14 cellular contexts compared by ENCODE assay signal in the genomic region with DNA sequence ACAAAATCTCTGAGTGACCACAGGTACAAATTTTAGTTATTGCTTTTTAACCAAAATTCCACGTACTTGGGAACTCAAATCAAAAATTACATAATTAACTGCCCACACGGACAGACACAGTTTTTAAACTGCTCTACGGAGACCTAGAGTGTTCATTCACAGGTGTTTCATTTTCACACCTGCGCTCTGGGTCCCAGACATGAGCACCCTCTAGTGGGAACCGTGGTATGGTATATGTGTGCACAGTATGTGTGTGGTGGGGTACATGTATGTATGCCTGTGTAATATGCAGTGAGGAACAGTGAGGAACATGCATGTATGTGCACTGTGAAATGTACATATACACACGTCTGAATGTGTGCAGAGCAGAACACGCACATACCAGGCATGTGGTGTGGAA.
DNase-seq lines count a peak whose midpoint lies in the region; ATAC-seq and TF ChIP-seq lines count a peak whose summit lies in the region.
"Had no signal": no experiment of that assay in that cellular context is flagged by ENCODE, and none has a peak within 500 bp of the region (broad histone marks: within the 10 kb centered on the region; RNA-seq: fewer than 3 reads in every experiment).

No MANE protein-coding gene starts in this region.

- peaks cover 18% of the 10 kb centered on the region for H3K9me3 Mint-ChIP-seq in GM23338
- no peaks in the 10 kb centered on the region for H3K9me3 Mint-ChIP-seq in activated T-helper 17 cell treated with anti-CD3 and anti-CD28 coated beads, Interleukin-2, amount 50 U/mL, for 72 hours
- H3K9me3 Mint-ChIP-seq: neural crest cell had no signal

- ATAC-seq in GM23338, result no peak
- ATAC-seq in activated T-helper 17 cell treated with anti-CD3 and anti-CD28 coated beads, Interleukin-2, amount 50 U/mL, for 72 hours (replicated peaks), result no peak
- peak; percentile 11 for ATAC-seq in left lung
- no peak for ATAC-seq in GM18861 (IDR thresholded peaks at IDR 0.05; ENCODE audit: unreplicated experiment)
- no peak for ATAC-seq in GM21619 (IDR thresholded peaks at IDR 0.05; ENCODE audit: unreplicated experiment)

- intact Hi-C loops in left lung (cut with DNase I), result no loop called here

- peaks cover 35% of the 10 kb centered on the region for H3K36me3 ChIP-seq in GM23338 (ENCODE audit: insufficient read depth)
- peaks cover 0 to 100% of the 10 kb centered on the region in 2 donors for H3K36me3 ChIP-seq in left lung

- H3K9me3 ChIP-seq in left lung, result no peaks in the 10 kb centered on the region
- H3K9me3 ChIP-seq: SJSA1 had no signal

- H3K4me3 ChIP-seq in GM23338 (no peak overlapping the region), left lung (no peak overlapping the region)
- H3K4me3 ChIP-seq: SJSA1 had no signal

- no peaks in the 10 kb centered on the region for H3F3A ChIP-seq in GM23338 (replicated peaks; ENCODE audit: low read depth)

- peaks cover 6% of the 10 kb centered on the region for H3K27me3 Mint-ChIP-seq in GM23338 (ENCODE audit: insufficient read depth, low read depth, poor library complexity)
- H3K27me3 Mint-ChIP-seq in activated T-helper 17 cell treated with anti-CD3 and anti-CD28 coated beads, Interleukin-2, amount 50 U/mL, for 72 hours, result no peaks in the 10 kb centered on the region
- H3K27me3 Mint-ChIP-seq: CD4-positive, CD25-positive, alpha-beta regulatory T cell had no signal

- H3K27ac ChIP-seq in GM23338 (ENCODE audit: low read depth) (no peak overlapping the region), left lung (no peak overlapping the region)
- H3K27ac ChIP-seq: SJSA1 had no signal

- H3K4me1 Mint-ChIP-seq in GM23338, result peaks cover 15% of the 10 kb centered on the region; the same call in 2 of the 3 replicates
- no peaks in the 10 kb centered on the region for H3K4me1 Mint-ChIP-seq in activated T-helper 17 cell treated with anti-CD3 and anti-CD28 coated beads, Interleukin-2, amount 50 U/mL, for 72 hours
- H3K4me1 Mint-ChIP-seq: CD4-positive, CD25-positive, alpha-beta regulatory T cell; neural crest cell had no signal

- H3K9me2 ChIP-seq in GM23338 (ENCODE audit: insufficient read depth), result no peaks in the 10 kb centered on the region

- DNase-seq in COR-L47 (lab: John Stamatoyannopoulos, UW), result peak; percentile 28
- no peak for DNase-seq in GM23338 (ENCODE audit: low spot score)
- DNase-seq in left lung, result no peak
- DNase-seq in amniotic stem cell (lab: John Stamatoyannopoulos, UW), result no peak
- no peak for DNase-seq in effector CD4-positive, alpha-beta T cell
- DNase-seq: CD4-positive, CD25-positive, alpha-beta regulatory T cell; kidney; NCI-H1092; NCI-H446 treated with DMSO at 0.1 percent for 48 hours had no signal

- H2AFZ ChIP-seq in GM23338, result no peak overlapping the region

- TF ChIP-seq CTCF in GM23338 (conservative IDR thresholded peaks at IDR 0.05; ENCODE audit: low read depth in 2 of 2) (peak; percentile 21 to 39; a peak in 3 of 4 replicates), left lung (IDR thresholded peaks at IDR 0.05) (no peak)

- H4K20me1 ChIP-seq in GM23338 (replicated peaks; ENCODE audit: insufficient read depth), result peaks cover 9% of the 10 kb centered on the region; the same call in 1 of the 2 replicates

- H3K4me2 ChIP-seq in GM23338, result no peak overlapping the region

- peaks cover 82% of the 10 kb centered on the region for H3K36me3 Mint-ChIP-seq in GM23338 (ENCODE audit: low read depth)
- peaks cover 88% of the 10 kb centered on the region for H3K36me3 Mint-ChIP-seq in activated T-helper 17 cell treated with anti-CD3 and anti-CD28 coated beads, Interleukin-2, amount 50 U/mL, for 72 hours (ENCODE audit: low read depth)

- H3K4me1 ChIP-seq in GM23338 (ENCODE audit: insufficient read depth), result no peaks in the 10 kb centered on the region
- H3K4me1 ChIP-seq in left lung, result peaks cover 0 to 11% of the 10 kb centered on the region in 2 donors
- H3K4me1 ChIP-seq: SJSA1 had no signal

- no peaks in the 10 kb centered on the region for H3K79me2 ChIP-seq in GM23338 (replicated peaks; ENCODE audit: insufficient read depth)

- no peak overlapping the region for H3K27ac Mint-ChIP-seq in GM23338
- peak overlapping the region; percentile 21 for H3K27ac Mint-ChIP-seq in activated T-helper 17 cell treated with anti-CD3 and anti-CD28 coated beads, Interleukin-2, amount 50 U/mL, for 72 hours
- H3K27ac Mint-ChIP-seq: CD4-positive, CD25-positive, alpha-beta regulatory T cell had no signal

- no peaks in the 10 kb centered on the region for H3K27me3 ChIP-seq in GM23338 (ENCODE audit: insufficient read depth)
- H3K27me3 ChIP-seq in left lung, result no peaks in the 10 kb centered on the region
- H3K27me3 ChIP-seq: SJSA1 had no signal

- H3K4me3 Mint-ChIP-seq in GM23338, result no peak overlapping the region
- H3K4me3 Mint-ChIP-seq in activated T-helper 17 cell treated with anti-CD3 and anti-CD28 coated beads, Interleukin-2, amount 50 U/mL, for 72 hours, result no peak overlapping the region
- H3K4me3 Mint-ChIP-seq: CD4-positive, CD25-positive, alpha-beta regulatory T cell; neural crest cell had no signal

TF ChIP-seq in GM23338, 12 proteins besides CTCF, POLR2A, EP300 and RAD21 (continues in another document):
- TF ChIP-seq ZNF114 (CRISPR knock-in tag; IDR thresholded peaks at IDR 0.05), result no peak
- TF ChIP-seq, protein P1, sequence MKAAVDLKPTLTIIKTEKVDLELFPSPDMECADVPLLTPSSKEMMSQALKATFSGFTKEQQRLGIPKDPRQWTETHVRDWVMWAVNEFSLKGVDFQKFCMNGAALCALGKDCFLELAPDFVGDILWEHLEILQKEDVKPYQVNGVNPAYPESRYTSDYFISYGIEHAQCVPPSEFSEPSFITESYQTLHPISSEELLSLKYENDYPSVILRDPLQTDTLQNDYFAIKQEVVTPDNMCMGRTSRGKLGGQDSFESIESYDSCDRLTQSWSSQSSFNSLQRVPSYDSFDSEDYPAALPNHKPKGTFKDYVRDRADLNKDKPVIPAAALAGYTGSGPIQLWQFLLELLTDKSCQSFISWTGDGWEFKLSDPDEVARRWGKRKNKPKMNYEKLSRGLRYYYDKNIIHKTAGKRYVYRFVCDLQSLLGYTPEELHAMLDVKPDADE (IDR thresholded peaks at IDR 0.05), result no peak
- no peak for TF ChIP-seq JUNB (IDR thresholded peaks at IDR 0.05; ENCODE audit: unreplicated experiment)
- no peak for TF ChIP-seq EZH2 (IDR thresholded peaks at IDR 0.05; ENCODE audit: low read depth, unreplicated experiment)
- TF ChIP-seq, protein P2, sequence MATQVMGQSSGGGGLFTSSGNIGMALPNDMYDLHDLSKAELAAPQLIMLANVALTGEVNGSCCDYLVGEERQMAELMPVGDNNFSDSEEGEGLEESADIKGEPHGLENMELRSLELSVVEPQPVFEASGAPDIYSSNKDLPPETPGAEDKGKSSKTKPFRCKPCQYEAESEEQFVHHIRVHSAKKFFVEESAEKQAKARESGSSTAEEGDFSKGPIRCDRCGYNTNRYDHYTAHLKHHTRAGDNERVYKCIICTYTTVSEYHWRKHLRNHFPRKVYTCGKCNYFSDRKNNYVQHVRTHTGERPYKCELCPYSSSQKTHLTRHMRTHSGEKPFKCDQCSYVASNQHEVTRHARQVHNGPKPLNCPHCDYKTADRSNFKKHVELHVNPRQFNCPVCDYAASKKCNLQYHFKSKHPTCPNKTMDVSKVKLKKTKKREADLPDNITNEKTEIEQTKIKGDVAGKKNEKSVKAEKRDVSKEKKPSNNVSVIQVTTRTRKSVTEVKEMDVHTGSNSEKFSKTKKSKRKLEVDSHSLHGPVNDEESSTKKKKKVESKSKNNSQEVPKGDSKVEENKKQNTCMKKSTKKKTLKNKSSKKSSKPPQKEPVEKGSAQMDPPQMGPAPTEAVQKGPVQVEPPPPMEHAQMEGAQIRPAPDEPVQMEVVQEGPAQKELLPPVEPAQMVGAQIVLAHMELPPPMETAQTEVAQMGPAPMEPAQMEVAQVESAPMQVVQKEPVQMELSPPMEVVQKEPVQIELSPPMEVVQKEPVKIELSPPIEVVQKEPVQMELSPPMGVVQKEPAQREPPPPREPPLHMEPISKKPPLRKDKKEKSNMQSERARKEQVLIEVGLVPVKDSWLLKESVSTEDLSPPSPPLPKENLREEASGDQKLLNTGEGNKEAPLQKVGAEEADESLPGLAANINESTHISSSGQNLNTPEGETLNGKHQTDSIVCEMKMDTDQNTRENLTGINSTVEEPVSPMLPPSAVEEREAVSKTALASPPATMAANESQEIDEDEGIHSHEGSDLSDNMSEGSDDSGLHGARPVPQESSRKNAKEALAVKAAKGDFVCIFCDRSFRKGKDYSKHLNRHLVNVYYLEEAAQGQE (IDR thresholded peaks at IDR 0.05; ENCODE audit: unreplicated experiment), result no peak
- TF ChIP-seq ZNF331 (CRISPR knock-in tag; IDR thresholded peaks at IDR 0.05; ENCODE audit: low read depth), result no peak
- no peak for TF ChIP-seq STAT1 (IDR thresholded peaks at IDR 0.05; ENCODE audit: unreplicated experiment)
- TF ChIP-seq POLR2AphosphoS5 (IDR thresholded peaks at IDR 0.05; ENCODE audit: low read depth), result no peak

Comparison
In these comparisons a context has a peak if more than half of its experiments do, and no peak if none do; other contexts are left out.
1. CTCF ChIP-seq: peak in GM23338 (2 of 2); none in left lung (0 of 2).